ENCODE assay signal across 8 cellular contexts in genomic region chr12:101939856-101940265, GRCh38.
DNase-seq lines count a peak whose midpoint lies in the region; ATAC-seq and TF ChIP-seq lines count a peak whose summit lies in the region.

No MANE protein-coding gene starts in this region.

- H3K4me1 Mint-ChIP-seq in activated CD8-positive, alpha-beta T cell treated with anti-CD3 and anti-CD28 coated beads, Interleukin-2, amount 10 ng/mL, durations not matched to agents 7 days and 5 days (ENCODE audit: low read depth) = peaks cover 2% of the 10 kb centered on the region
- peaks cover 0 to 29% (median 0%) of the 10 kb centered on the region in 4 donors for H3K4me1 Mint-ChIP-seq in naive thymus-derived CD8-positive, alpha-beta T cell

- H3K4me3 Mint-ChIP-seq in activated CD8-positive, alpha-beta T cell treated with anti-CD3 and anti-CD28 coated beads, Interleukin-2, amount 10 ng/mL, durations not matched to agents 7 days and 5 days = no peak overlapping the region
- H3K4me3 Mint-ChIP-seq in naive thymus-derived CD8-positive, alpha-beta T cell = no peak overlapping the region

- TF ChIP-seq EP300 in stomach (IDR thresholded peaks at IDR 0.05) = no peak

- no peaks in the 10 kb centered on the region for H3K36me3 ChIP-seq in stomach

- no peaks in the 10 kb centered on the region for H3K27me3 ChIP-seq in stomach

- POLR2A ChIA-PET in activated CD8-positive, alpha-beta T cell treated with anti-CD3 and anti-CD28 coated beads, Interleukin-2, amount 10 ng/mL, durations not matched to agents 7 days and 5 days (lab: Charles Lee) = no interaction called here
- POLR2A ChIA-PET in naive thymus-derived CD8-positive, alpha-beta T cell (lab: Charles Lee) = no interaction called here

- H3K4me3 ChIP-seq in stomach = no peak overlapping the region

- H3K4me1 ChIP-seq in stomach = peaks cover 0 to 26% (median 8%) of the 10 kb centered on the region in 4 donors

- ATAC-seq in HG03280 (IDR thresholded peaks at IDR 0.05; ENCODE audit: unreplicated experiment) (peak; percentile 33), esophagus mucosa (peak; percentile 66)
- peak; percentile 74 for ATAC-seq in activated CD8-positive, alpha-beta T cell treated with anti-CD3 and anti-CD28 coated beads, Interleukin-2, amount 10 ng/mL, durations not matched to agents 7 days and 5 days
- peak; percentile 62 to 72 for ATAC-seq in naive thymus-derived CD8-positive, alpha-beta T cell

- no peak for TF ChIP-seq POLR2A in stomach (IDR thresholded peaks at IDR 0.05)

- TF ChIP-seq CTCF in stomach (IDR thresholded peaks at IDR 0.05) = peak in 5 of 7 experiments; percentile 33 to 75 (median 59)

- no peaks in the 10 kb centered on the region for H3K9me3 ChIP-seq in stomach

- intact Hi-C loops in stomach (cut with DNase I; ENCODE audit: low total_unique reads) = no loop called here

- H3K36me3 Mint-ChIP-seq in activated CD8-positive, alpha-beta T cell treated with anti-CD3 and anti-CD28 coated beads, Interleukin-2, amount 10 ng/mL, durations not matched to agents 7 days and 5 days (ENCODE audit: low read depth) = no peaks in the 10 kb centered on the region
- no peaks in the 10 kb centered on the region for H3K36me3 Mint-ChIP-seq in naive thymus-derived CD8-positive, alpha-beta T cell

- CTCF ChIA-PET in activated CD8-positive, alpha-beta T cell treated with anti-CD3 and anti-CD28 coated beads, Interleukin-2, amount 10 ng/mL, durations not matched to agents 7 days and 5 days (lab: Charles Lee) = interaction anchor here (0.6 to 4.3 kb wide), 13 partner anchors 8 to 871 kb away, joined by 3 to 20 read pairs (median 4); partner anchors contain the start of gene WASHC3

- H3K27ac Mint-ChIP-seq in activated CD8-positive, alpha-beta T cell treated with anti-CD3 and anti-CD28 coated beads, Interleukin-2, amount 10 ng/mL, durations not matched to agents 7 days and 5 days = no peak overlapping the region
- H3K27ac Mint-ChIP-seq in naive thymus-derived CD8-positive, alpha-beta T cell = peak overlapping the region in 2 of 10 donors; percentile 9 to 67

- no peaks in the 10 kb centered on the region for H3K9me3 Mint-ChIP-seq in activated CD8-positive, alpha-beta T cell treated with anti-CD3 and anti-CD28 coated beads, Interleukin-2, amount 10 ng/mL, durations not matched to agents 7 days and 5 days (ENCODE audit: insufficient read depth)
- no peaks in the 10 kb centered on the region for H3K9me3 Mint-ChIP-seq in naive thymus-derived CD8-positive, alpha-beta T cell

- WGBS in stomach, 5 donors = 0 to 5% (median 1%) methylated on average over 3 of the region's 3 CpGs

- peaks cover 37% of the 10 kb centered on the region for H3K27me3 Mint-ChIP-seq in activated CD8-positive, alpha-beta T cell treated with anti-CD3 and anti-CD28 coated beads, Interleukin-2, amount 10 ng/mL, durations not matched to agents 7 days and 5 days (ENCODE audit: low read depth)
- H3K27me3 Mint-ChIP-seq in naive thymus-derived CD8-positive, alpha-beta T cell = peaks cover 2 to 20% (median 5%) of the 10 kb centered on the region in 5 donors

- DNase-seq in Daoy (ENCODE audit: low read depth) (peak; percentile 64), NCI-H82 treated with DMSO at 0.1 percent for 48 hours (lab: John Stamatoyannopoulos, UW; ENCODE audit: unreplicated experiment) (peak; percentile 52), stomach (peak; percentile 60), occipital lobe (lab: John Stamatoyannopoulos, UW) (no peak)
- peak; percentile 75 for DNase-seq in activated CD8-positive, alpha-beta T cell treated with anti-CD3 and anti-CD28 coated beads, Interleukin-2, amount 10 ng/mL, durations not matched to agents 7 days and 5 days
- DNase-seq in naive thymus-derived CD8-positive, alpha-beta T cell = peak; percentile 14 to 74 (median 54)

- H3K27ac ChIP-seq in stomach = peak overlapping the region in 2 of 5 donors; percentile 48 to 56
